15 cellular contexts compared by ENCODE assay signal in genomic region chr9:134571946-134572914, GRCh38.
A peak's percentile ranks its signal among the peaks of the same experiment; 100 is the strongest.
DNase-seq lines count a peak whose midpoint lies in the region; ATAC-seq, FAIRE-seq and TF ChIP-seq lines count a peak whose summit lies in the region.
"Had no signal": no experiment of that assay in that cellular context is flagged by ENCODE, and none has a peak within 500 bp of the region (broad histone marks: within the 10 kb centered on the region; RNA-seq: fewer than 3 reads in every experiment).

No MANE protein-coding gene starts in this region.

- H3K27me3 ChIP-seq in adrenal gland, result no peaks in the 10 kb centered on the region
- H3K27me3 ChIP-seq: ascending aorta had no signal

- CTCF ChIA-PET in A549 (lab: Yijun Ruan, JAX) (interaction anchor here (0.9 to 1.9 kb wide), 3 partner anchors 10 to 14 kb away, joined by 3 to 4 read pairs (median 3); no protein-coding TSS in a partner anchor), GM10248 (lab: Yijun Ruan, JAX) (no interaction called here)

- FAIRE-seq in A549 (lab: Jason Lieb, UNC), result no peak
- FAIRE-seq: GM12892 had no signal

- POLR2A ChIA-PET in A549 (lab: Yijun Ruan, JAX), result no interaction called here
- POLR2A ChIA-PET in GM10248 (lab: Yijun Ruan, JAX), result no interaction called here

- H3K4me3 ChIP-seq in A549 (no peak overlapping the region), adrenal gland (no peak overlapping the region)
- H3K4me3 ChIP-seq: ascending aorta, skin epidermis had no signal

- no peaks in the 10 kb centered on the region for H3K4me1 ChIP-seq in A549
- no peaks in the 10 kb centered on the region for H3K4me1 ChIP-seq in adrenal gland (replicated peaks in 1 of 2)

- H3K27ac ChIP-seq in A549, result peak overlapping the region in 1 of 2 experiments; percentile 1; a peak in 1 of 6 replicates
- no peak overlapping the region for H3K27ac ChIP-seq in adrenal gland
- H3K27ac ChIP-seq: HL-60, skin epidermis had no signal

- H3K9me3 ChIP-seq in A549 (no peaks in the 10 kb centered on the region; the same call in 2 of the 3 replicates), adrenal gland (replicated peaks in 1 of 3) (no peaks in the 10 kb centered on the region)

- peak overlapping the region in 2 of 6 donors; percentile 1 to 61 for H3K27ac Mint-ChIP-seq in naive B cell

- H3K4me2 ChIP-seq in A549, result no peak overlapping the region

- peak overlapping the region in 1 of 8 donors; percentile 44 for H3K4me3 Mint-ChIP-seq in naive B cell
- H3K4me3 Mint-ChIP-seq: CD8-positive, alpha-beta memory T cell had no signal

- intact Hi-C loops in adrenal gland (cut with DNase I), result no loop called here

- peaks cover 0 to 4% (median 0%) of the 10 kb centered on the region in 7 donors for H3K9me3 Mint-ChIP-seq in naive B cell

- TF ChIP-seq RAD21 in A549 (conservative IDR thresholded peaks at IDR 0.05 in 1 of 2, IDR thresholded peaks at IDR 0.05 in 1 of 2), result no peak

- TF ChIP-seq CTCF in A549 (IDR thresholded peaks at IDR 0.05) (no peak), GM10248 (IDR thresholded peaks at IDR 0.05; ENCODE audit: control extremely low read depth, extremely low read depth, low read depth, missing control alignments) (no peak), adrenal gland (IDR thresholded peaks at IDR 0.05) (no peak), GM20000 (IDR thresholded peaks at IDR 0.05; ENCODE audit: extremely low read depth, missing control alignments) (no peak)

- no peak for TF ChIP-seq EP300 in A549 (IDR thresholded peaks at IDR 0.05)

- ATAC-seq in A549, result peak; percentile 65 to 72
- ATAC-seq in naive B cell (ENCODE audit: low read depth in 2 of 2), result peak; percentile 44 to 57
- ATAC-seq in HG03457 (IDR thresholded peaks at IDR 0.05; ENCODE audit: unreplicated experiment), result no peak
- ATAC-seq in GM18517 (IDR thresholded peaks at IDR 0.05; ENCODE audit: unreplicated experiment), result no peak
- no peak for ATAC-seq in GM21786 (IDR thresholded peaks at IDR 0.05; ENCODE audit: unreplicated experiment)

- DNase-seq in A549 (ENCODE audit: low read depth in 1 of 2, low spot score in 1 of 2) (no peak), GM10248 (ENCODE audit: extremely low spot score) (peak; percentile 31), adrenal gland (peak in 5 of 7 donors; percentile 6 to 18 (median 14)), naive B cell (no peak), GM20000 (ENCODE audit: low spot score) (no peak)
- DNase-seq: NCI-H1092, NCI-H774 had no signal

- H3K36me3 Mint-ChIP-seq in naive B cell, result no peaks in the 10 kb centered on the region
- H3K36me3 Mint-ChIP-seq: CD8-positive, alpha-beta memory T cell had no signal

- H3K36me3 ChIP-seq in adrenal gland (replicated peaks in 1 of 2), result no peaks in the 10 kb centered on the region
- H3K36me3 ChIP-seq: ascending aorta had no signal

- H3K4me1 Mint-ChIP-seq in naive B cell, result peaks cover 17 to 25% (median 22%) of the 10 kb centered on the region in 3 donors
- H3K4me1 Mint-ChIP-seq: CD8-positive, alpha-beta memory T cell had no signal

- TF ChIP-seq POLR2A in A549 (IDR thresholded peaks at IDR 0.05; ENCODE audit: low read length) (no peak), adrenal gland (IDR thresholded peaks at IDR 0.05) (no peak)

- H3K27me3 Mint-ChIP-seq in naive B cell, result peaks cover 0 to 4% (median 0%) of the 10 kb centered on the region in 3 donors

- 54% methylated on average over 11 of the region's 18 CpGs for WGBS in A549 (ENCODE audit: missing lambda C conversion rate)
- WGBS in adrenal gland, 4 donors, result 84 to 95% (median 89%) methylated on average over 2 to 18 of the region's 18 CpGs

TF ChIP-seq in A549, 52 proteins besides CTCF, POLR2A, EP300 and RAD21:
- TF ChIP-seq POLR2AphosphoS2 (conservative IDR thresholded peaks at IDR 0.05; ENCODE audit: low read length) (no peak), HDAC2 (IDR thresholded peaks at IDR 0.05) (0 out of 2 replicates have a peak, but pooled peaks have one; percentile 5), KDM1A (IDR thresholded peaks at IDR 0.05; ENCODE audit: low read depth) (peak; percentile 43; the same call in 1 of the 2 replicates), TFCP2L1 (CRISPR knock-in tag; IDR thresholded peaks at IDR 0.05) (no peak), PBX3 (IDR thresholded peaks at IDR 0.05) (no peak), HOXB5 (CRISPR knock-in tag; IDR thresholded peaks at IDR 0.05) (no peak), RNF2 (IDR thresholded peaks at IDR 0.05; ENCODE audit: borderline replicate concordance, low read depth) (no peak), RCOR1 (IDR thresholded peaks at IDR 0.05; ENCODE audit: low read depth, low read length) (no peak), BHLHE40 (IDR thresholded peaks at IDR 0.05; ENCODE audit: low read depth, low read length) (0 out of 2 replicates have a peak, but pooled peaks have one; percentile 29)
- TF ChIP-seq, protein P1, sequence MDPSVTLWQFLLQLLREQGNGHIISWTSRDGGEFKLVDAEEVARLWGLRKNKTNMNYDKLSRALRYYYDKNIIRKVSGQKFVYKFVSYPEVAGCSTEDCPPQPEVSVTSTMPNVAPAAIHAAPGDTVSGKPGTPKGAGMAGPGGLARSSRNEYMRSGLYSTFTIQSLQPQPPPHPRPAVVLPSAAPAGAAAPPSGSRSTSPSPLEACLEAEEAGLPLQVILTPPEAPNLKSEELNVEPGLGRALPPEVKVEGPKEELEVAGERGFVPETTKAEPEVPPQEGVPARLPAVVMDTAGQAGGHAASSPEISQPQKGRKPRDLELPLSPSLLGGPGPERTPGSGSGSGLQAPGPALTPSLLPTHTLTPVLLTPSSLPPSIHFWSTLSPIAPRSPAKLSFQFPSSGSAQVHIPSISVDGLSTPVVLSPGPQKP (IDR thresholded peaks at IDR 0.05; ENCODE audit: low read depth, low read length), result no peak

Comparison
In these comparisons a context has a peak if more than half of its experiments do, and no peak if none do; other contexts are left out.
1. ATAC-seq: peak in A549 (2 of 2) and naive B cell (2 of 2); none in HG03457 (single experiment), GM18517 (single experiment) and GM21786 (single experiment).
2. DNase-seq: peak in GM10248 (single experiment) and adrenal gland (5 of 7); none in A549 (0 of 2), naive B cell (single experiment) and GM20000 (single experiment).